ENCODE assay signal across 31 cellular contexts in the genomic region with DNA sequence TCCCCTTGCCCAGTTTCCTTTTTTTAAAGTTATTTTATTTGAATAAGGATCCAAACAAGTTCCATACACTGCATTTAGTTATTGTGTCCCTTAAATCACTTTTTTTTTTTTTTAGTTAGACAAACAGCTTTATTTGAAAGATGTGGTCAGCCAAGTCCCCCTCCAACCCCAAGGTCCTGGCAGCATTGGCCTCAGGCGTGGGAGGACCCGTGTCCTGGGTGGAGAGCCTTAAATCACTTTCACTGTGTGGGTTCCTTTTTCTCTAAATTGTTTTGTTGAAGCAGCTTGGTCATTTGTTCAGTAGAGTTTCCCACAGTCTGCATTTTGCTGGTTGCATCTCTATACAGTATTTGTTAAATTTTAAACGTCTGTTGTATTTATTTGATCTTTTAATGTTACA. TPM values are rescaled to one million over a fixed set of nuclear protein-coding genes. Genes with fewer than 3 reads are reported as not detected.
"Had no signal": no experiment of that assay in that cellular context is flagged by ENCODE, and none has a peak within 500 bp of the region (broad histone marks: within the 10 kb centered on the region; RNA-seq: fewer than 3 reads in every experiment).

No MANE protein-coding gene starts in this region.

- DNase-seq: activated CD4-positive, alpha-beta T cell treated with anti-CD3 and anti-CD28 coated beads, Interleukin-2, amount 10 ng/mL, durations not matched to agents 24 days and 14 days; activated CD4-positive, CD25-positive, alpha-beta regulatory T cell treated with anti-CD3 and anti-CD28 coated beads, Interleukin-2, amount 50 U/mL, for 72 hours; activated CD8-positive, alpha-beta T cell treated with anti-CD3 and anti-CD28 coated beads for 36 hours; activated gamma-delta T cell treated with Interleukin-2 at 50 U/mL for 16 hours; activated naive CD4-positive, alpha-beta T cell treated with anti-CD3 and anti-CD28 coated beads, Interleukin-2, amount 50 U/mL, for 16 hours; activated T-cell treated with anti-CD3 and anti-CD28 coated beads, Interleukin-2, amount 50 U/mL, for 4 hours; amygdala; central memory CD4-positive, alpha-beta T cell; foreskin keratinocyte; heart right ventricle; left lung; mesendoderm; mucosa of descending colon; pancreas; retina; sigmoid colon; stimulated activated CD4-positive, alpha-beta T cell treated with anti-CD3 and anti-CD28 coated beads, Interleukin-1b, Interleukin-23, amount 100 ng/mL, for 48 hours; stimulated activated CD4-positive, alpha-beta T cell treated with anti-CD3 and anti-CD28 coated beads, Interleukin-4, amount 100 ng/mL, for 4 hours; stimulated activated CD8-positive, alpha-beta memory T cell treated with anti-CD3 and anti-CD28 coated beads, Interleukin-4, amount 100 ng/mL, for 48 hours; stimulated activated naive CD8-positive, alpha-beta T cell treated with anti-CD3 and anti-CD28 coated beads, Interleukin-15, amount 100 ng/mL, for 72 hours; substantia nigra; SW 1271; T1000 had no signal

- H3K27me3 Mint-ChIP-seq: activated CD4-positive, alpha-beta T cell treated with anti-CD3 and anti-CD28 coated beads, Interleukin-2, amount 10 ng/mL, durations not matched to agents 24 days and 14 days; activated CD8-positive, alpha-beta T cell treated with anti-CD3 and anti-CD28 coated beads for 36 hours; activated T-helper 17 cell treated with anti-CD3 and anti-CD28 coated beads, Interleukin-2, amount 50 U/mL, for 72 hours; natural killer cell treated with Interleukin-12 subunit alpha and Interleukin-12 subunit beta and Interleukin-15 and Interleukin-18, amount 100 ng/mL, for 72 hours; stimulated activated memory B cell treated with anti-CD40 and anti-IgM and Interleukin-4, amounts not matched to agents 10 μg/mL and 1 μg/mL and 100 μg/mL, for 72 hours; stimulated activated naive CD8-positive, alpha-beta T cell treated with anti-CD3 and anti-CD28 coated beads, Interleukin-15, amount 100 ng/mL, for 72 hours had no signal

- H3K4me1 ChIP-seq: foreskin keratinocyte had no signal

- H3K27me3 ChIP-seq: foreskin keratinocyte, heart right ventricle, left lung, neutrophil, pancreas, sigmoid colon had no signal

- H3K27ac ChIP-seq: foreskin keratinocyte, heart right ventricle, left lung, neutrophil, pancreas, prostate gland, sigmoid colon had no signal

- H3K9me3 ChIP-seq: heart right ventricle, left lung, mucosa of descending colon, neutrophil, pancreas, prostate gland, sigmoid colon had no signal

- FAIRE-seq: pancreas had no signal

- H3K36me3 ChIP-seq: left lung, neutrophil, pancreas, prostate gland, sigmoid colon had no signal

- H3K9me3 Mint-ChIP-seq: activated CD4-positive, alpha-beta T cell treated with anti-CD3 and anti-CD28 coated beads, Interleukin-2, amount 10 ng/mL, durations not matched to agents 24 days and 14 days; activated CD8-positive, alpha-beta T cell treated with anti-CD3 and anti-CD28 coated beads for 36 hours; activated T-cell treated with anti-CD3 and anti-CD28 coated beads, Interleukin-2, amount 50 U/mL, for 4 hours; activated T-helper 17 cell treated with anti-CD3 and anti-CD28 coated beads, Interleukin-2, amount 50 U/mL, for 72 hours; natural killer cell treated with Interleukin-12 subunit alpha and Interleukin-12 subunit beta and Interleukin-15 and Interleukin-18, amount 100 ng/mL, for 72 hours; stimulated activated memory B cell treated with anti-CD40 and anti-IgM and Interleukin-4, amounts not matched to agents 10 μg/mL and 1 μg/mL and 100 μg/mL, for 72 hours; stimulated activated naive CD8-positive, alpha-beta T cell treated with anti-CD3 and anti-CD28 coated beads, Interleukin-15, amount 100 ng/mL, for 72 hours; T-helper 1 cell treated with Interleukin-12 subunit alpha and Interleukin-12 subunit beta and Interleukin-4 antibody, amounts not matched to agents 30 μg/mL and 1 μg/mL, for 36 hours had no signal

- H3K27ac Mint-ChIP-seq: activated CD4-positive, alpha-beta T cell treated with anti-CD3 and anti-CD28 coated beads, Interleukin-2, amount 10 ng/mL, durations not matched to agents 24 days and 14 days; activated CD8-positive, alpha-beta T cell treated with anti-CD3 and anti-CD28 coated beads for 36 hours; activated T-helper 17 cell treated with anti-CD3 and anti-CD28 coated beads, Interleukin-2, amount 50 U/mL, for 72 hours; natural killer cell treated with Interleukin-12 subunit alpha and Interleukin-12 subunit beta and Interleukin-15 and Interleukin-18, amount 100 ng/mL, for 72 hours; stimulated activated memory B cell treated with anti-CD40 and anti-IgM and Interleukin-4, amounts not matched to agents 10 μg/mL and 1 μg/mL and 100 μg/mL, for 72 hours; stimulated activated naive CD8-positive, alpha-beta T cell treated with anti-CD3 and anti-CD28 coated beads, Interleukin-15, amount 100 ng/mL, for 72 hours; T-helper 1 cell treated with Interleukin-12 subunit alpha and Interleukin-12 subunit beta and Interleukin-4 antibody, amounts not matched to agents 30 μg/mL and 1 μg/mL, for 36 hours had no signal

- H3K4me3 ChIP-seq: heart right ventricle, left lung, lung, mucosa of descending colon, pancreas, prostate gland, sigmoid colon, smooth muscle cell had no signal

- H3K4me3 Mint-ChIP-seq: activated CD4-positive, alpha-beta T cell treated with anti-CD3 and anti-CD28 coated beads, Interleukin-2, amount 10 ng/mL, durations not matched to agents 24 days and 14 days; activated CD8-positive, alpha-beta T cell treated with anti-CD3 and anti-CD28 coated beads for 36 hours; activated T-cell treated with anti-CD3 and anti-CD28 coated beads, Interleukin-2, amount 50 U/mL, for 4 hours; activated T-helper 17 cell treated with anti-CD3 and anti-CD28 coated beads, Interleukin-2, amount 50 U/mL, for 72 hours; natural killer cell treated with Interleukin-12 subunit alpha and Interleukin-12 subunit beta and Interleukin-15 and Interleukin-18, amount 100 ng/mL, for 72 hours; stimulated activated memory B cell treated with anti-CD40 and anti-IgM and Interleukin-4, amounts not matched to agents 10 μg/mL and 1 μg/mL and 100 μg/mL, for 72 hours; stimulated activated naive CD8-positive, alpha-beta T cell treated with anti-CD3 and anti-CD28 coated beads, Interleukin-15, amount 100 ng/mL, for 72 hours; T-helper 1 cell treated with Interleukin-12 subunit alpha and Interleukin-12 subunit beta and Interleukin-4 antibody, amounts not matched to agents 30 μg/mL and 1 μg/mL, for 36 hours had no signal

RNA-seq across cellular contexts. Expression of a gene that starts 28.7 kb away (rescaled TPM):
- total RNA-seq: activated CD4-positive, alpha-beta T cell treated with anti-CD3 and anti-CD28 coated beads, Interleukin-2, amount 10 ng/mL, durations not matched to agents 24 days and 14 days; activated CD8-positive, alpha-beta T cell treated with anti-CD3 and anti-CD28 coated beads for 36 hours; activated T-helper 17 cell treated with anti-CD3 and anti-CD28 coated beads, Interleukin-2, amount 50 U/mL, for 72 hours; foreskin keratinocyte; smooth muscle cell had no signal
- polyA plus RNA-seq: smooth muscle cell had no signal
